Comparison of ENCODE assay signal across 1 cellular context in the genomic region with DNA sequence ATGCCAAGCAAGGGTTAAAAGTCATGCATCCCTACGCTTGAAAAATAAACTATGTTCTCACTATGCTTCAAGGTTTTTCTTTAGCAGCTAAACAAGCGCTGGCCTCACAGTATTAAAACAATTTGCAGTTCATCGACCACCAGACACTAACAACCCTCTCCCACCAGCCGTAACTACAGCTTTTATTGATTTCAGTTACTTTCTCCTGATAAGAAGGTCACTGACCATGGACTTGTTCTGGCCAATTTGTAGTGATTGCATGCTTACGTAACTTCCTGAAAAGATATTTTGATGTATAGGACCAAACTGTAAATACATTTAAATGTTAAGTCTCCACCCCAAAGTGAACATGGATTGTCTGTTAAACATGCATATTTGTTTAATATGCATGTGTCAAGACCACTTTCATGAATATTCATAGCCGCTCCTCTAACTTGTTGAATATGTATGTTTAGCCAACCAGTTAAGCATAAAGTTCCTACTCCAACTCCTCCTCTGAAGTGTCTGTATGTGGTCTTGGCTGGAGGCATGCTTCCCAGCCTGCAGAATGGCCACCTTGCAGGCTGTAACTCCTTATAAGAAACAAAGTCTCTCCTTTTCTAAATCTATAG.
TF ChIP-seq lines count a peak whose summit lies in the region.

No MANE protein-coding gene starts in this region.

TF ChIP-seq in HepG2, 621 proteins besides CTCF, POLR2A, EP300 and RAD21 (continues in another document):
- TF ChIP-seq MED1 (CRISPR knock-in tag; IDR thresholded peaks at IDR 0.05) = peak; percentile 20; the same call in 1 of the 2 replicates
- TF ChIP-seq ZNF136 (CRISPR knock-in tag; IDR thresholded peaks at IDR 0.05; ENCODE audit: low read depth) = no peak
- TF ChIP-seq, protein P1, sequence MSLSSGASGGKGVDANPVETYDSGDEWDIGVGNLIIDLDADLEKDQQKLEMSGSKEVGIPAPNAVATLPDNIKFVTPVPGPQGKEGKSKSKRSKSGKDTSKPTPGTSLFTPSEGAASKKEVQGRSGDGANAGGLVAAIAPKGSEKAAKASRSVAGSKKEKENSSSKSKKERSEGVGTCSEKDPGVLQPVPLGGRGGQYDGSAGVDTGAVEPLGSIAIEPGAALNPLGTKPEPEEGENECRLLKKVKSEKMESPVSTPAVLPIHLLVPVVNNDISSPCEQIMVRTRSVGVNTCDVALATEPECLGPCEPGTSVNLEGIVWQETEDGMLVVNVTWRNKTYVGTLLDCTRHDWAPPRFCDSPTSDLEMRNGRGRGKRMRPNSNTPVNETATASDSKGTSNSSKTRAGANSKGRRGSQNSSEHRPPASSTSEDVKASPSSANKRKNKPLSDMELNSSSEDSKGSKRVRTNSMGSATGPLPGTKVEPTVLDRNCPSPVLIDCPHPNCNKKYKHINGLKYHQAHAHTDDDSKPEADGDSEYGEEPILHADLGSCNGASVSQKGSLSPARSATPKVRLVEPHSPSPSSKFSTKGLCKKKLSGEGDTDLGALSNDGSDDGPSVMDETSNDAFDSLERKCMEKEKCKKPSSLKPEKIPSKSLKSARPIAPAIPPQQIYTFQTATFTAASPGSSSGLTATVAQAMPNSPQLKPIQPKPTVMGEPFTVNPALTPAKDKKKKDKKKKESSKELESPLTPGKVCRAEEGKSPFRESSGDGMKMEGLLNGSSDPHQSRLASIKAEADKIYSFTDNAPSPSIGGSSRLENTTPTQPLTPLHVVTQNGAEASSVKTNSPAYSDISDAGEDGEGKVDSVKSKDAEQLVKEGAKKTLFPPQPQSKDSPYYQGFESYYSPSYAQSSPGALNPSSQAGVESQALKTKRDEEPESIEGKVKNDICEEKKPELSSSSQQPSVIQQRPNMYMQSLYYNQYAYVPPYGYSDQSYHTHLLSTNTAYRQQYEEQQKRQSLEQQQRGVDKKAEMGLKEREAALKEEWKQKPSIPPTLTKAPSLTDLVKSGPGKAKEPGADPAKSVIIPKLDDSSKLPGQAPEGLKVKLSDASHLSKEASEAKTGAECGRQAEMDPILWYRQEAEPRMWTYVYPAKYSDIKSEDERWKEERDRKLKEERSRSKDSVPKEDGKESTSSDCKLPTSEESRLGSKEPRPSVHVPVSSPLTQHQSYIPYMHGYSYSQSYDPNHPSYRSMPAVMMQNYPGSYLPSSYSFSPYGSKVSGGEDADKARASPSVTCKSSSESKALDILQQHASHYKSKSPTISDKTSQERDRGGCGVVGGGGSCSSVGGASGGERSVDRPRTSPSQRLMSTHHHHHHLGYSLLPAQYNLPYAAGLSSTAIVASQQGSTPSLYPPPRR (CRISPR knock-in tag; IDR thresholded peaks at IDR 0.05; ENCODE audit: borderline replicate concordance) = peak; percentile 68
- TF ChIP-seq RARA (CRISPR knock-in tag; IDR thresholded peaks at IDR 0.05) = peak; percentile 45; the same call in 1 of the 2 replicates
- no peak for TF ChIP-seq PAF1 (CRISPR knock-in tag; IDR thresholded peaks at IDR 0.05)
- TF ChIP-seq GABPB1 (CRISPR knock-in tag; IDR thresholded peaks at IDR 0.05) = 0 out of 2 replicates have a peak, but pooled peaks have one; percentile 28
- no peak for TF ChIP-seq SRSF9 (IDR thresholded peaks at IDR 0.05; ENCODE audit: borderline replicate concordance, insufficient read depth, low read depth, low read length, poor library complexity, severe bottlenecking)
- TF ChIP-seq, protein P2, sequence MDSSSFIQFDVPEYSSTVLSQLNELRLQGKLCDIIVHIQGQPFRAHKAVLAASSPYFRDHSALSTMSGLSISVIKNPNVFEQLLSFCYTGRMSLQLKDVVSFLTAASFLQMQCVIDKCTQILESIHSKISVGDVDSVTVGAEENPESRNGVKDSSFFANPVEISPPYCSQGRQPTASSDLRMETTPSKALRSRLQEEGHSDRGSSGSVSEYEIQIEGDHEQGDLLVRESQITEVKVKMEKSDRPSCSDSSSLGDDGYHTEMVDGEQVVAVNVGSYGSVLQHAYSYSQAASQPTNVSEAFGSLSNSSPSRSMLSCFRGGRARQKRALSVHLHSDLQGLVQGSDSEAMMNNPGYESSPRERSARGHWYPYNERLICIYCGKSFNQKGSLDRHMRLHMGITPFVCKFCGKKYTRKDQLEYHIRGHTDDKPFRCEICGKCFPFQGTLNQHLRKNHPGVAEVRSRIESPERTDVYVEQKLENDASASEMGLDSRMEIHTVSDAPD (CRISPR knock-in tag; IDR thresholded peaks at IDR 0.05) = no peak
- TF ChIP-seq HHEX (CRISPR knock-in tag; IDR thresholded peaks at IDR 0.05) = peak; percentile 28; the same call in 1 of the 2 replicates
- 0 out of 2 replicates have a peak, but pooled peaks have one; percentile 69 for TF ChIP-seq ZBTB7B (CRISPR knock-in tag; IDR thresholded peaks at IDR 0.05)
- TF ChIP-seq AHR (CRISPR knock-in tag; IDR thresholded peaks at IDR 0.05) = no peak
- peak; percentile 97 for TF ChIP-seq ONECUT2 (CRISPR knock-in tag; IDR thresholded peaks at IDR 0.05)
- no peak for TF ChIP-seq MTF1 (CRISPR knock-in tag; IDR thresholded peaks at IDR 0.05)
- TF ChIP-seq, protein P3, sequence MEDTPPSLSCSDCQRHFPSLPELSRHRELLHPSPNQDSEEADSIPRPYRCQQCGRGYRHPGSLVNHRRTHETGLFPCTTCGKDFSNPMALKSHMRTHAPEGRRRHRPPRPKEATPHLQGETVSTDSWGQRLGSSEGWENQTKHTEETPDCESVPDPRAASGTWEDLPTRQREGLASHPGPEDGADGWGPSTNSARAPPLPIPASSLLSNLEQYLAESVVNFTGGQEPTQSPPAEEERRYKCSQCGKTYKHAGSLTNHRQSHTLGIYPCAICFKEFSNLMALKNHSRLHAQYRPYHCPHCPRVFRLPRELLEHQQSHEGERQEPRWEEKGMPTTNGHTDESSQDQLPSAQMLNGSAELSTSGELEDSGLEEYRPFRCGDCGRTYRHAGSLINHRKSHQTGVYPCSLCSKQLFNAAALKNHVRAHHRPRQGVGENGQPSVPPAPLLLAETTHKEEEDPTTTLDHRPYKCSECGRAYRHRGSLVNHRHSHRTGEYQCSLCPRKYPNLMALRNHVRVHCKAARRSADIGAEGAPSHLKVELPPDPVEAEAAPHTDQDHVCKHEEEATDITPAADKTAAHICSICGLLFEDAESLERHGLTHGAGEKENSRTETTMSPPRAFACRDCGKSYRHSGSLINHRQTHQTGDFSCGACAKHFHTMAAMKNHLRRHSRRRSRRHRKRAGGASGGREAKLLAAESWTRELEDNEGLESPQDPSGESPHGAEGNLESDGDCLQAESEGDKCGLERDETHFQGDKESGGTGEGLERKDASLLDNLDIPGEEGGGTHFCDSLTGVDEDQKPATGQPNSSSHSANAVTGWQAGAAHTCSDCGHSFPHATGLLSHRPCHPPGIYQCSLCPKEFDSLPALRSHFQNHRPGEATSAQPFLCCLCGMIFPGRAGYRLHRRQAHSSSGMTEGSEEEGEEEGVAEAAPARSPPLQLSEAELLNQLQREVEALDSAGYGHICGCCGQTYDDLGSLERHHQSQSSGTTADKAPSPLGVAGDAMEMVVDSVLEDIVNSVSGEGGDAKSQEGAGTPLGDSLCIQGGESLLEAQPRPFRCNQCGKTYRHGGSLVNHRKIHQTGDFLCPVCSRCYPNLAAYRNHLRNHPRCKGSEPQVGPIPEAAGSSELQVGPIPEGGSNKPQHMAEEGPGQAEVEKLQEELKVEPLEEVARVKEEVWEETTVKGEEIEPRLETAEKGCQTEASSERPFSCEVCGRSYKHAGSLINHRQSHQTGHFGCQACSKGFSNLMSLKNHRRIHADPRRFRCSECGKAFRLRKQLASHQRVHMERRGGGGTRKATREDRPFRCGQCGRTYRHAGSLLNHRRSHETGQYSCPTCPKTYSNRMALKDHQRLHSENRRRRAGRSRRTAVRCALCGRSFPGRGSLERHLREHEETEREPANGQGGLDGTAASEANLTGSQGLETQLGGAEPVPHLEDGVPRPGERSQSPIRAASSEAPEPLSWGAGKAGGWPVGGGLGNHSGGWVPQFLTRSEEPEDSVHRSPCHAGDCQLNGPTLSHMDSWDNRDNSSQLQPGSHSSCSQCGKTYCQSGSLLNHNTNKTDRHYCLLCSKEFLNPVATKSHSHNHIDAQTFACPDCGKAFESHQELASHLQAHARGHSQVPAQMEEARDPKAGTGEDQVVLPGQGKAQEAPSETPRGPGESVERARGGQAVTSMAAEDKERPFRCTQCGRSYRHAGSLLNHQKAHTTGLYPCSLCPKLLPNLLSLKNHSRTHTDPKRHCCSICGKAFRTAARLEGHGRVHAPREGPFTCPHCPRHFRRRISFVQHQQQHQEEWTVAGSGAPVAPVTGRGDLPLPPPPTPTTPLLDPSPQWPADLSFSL (CRISPR knock-in tag; IDR thresholded peaks at IDR 0.05) = no peak
- TF ChIP-seq SKI (IDR thresholded peaks at IDR 0.05; ENCODE audit: partially characterized antibody) = peak; percentile 82
- TF ChIP-seq NRL (CRISPR knock-in tag; IDR thresholded peaks at IDR 0.05; ENCODE audit: borderline replicate concordance) = no peak
- TF ChIP-seq ZNF841 (CRISPR knock-in tag; IDR thresholded peaks at IDR 0.05; ENCODE audit: borderline replicate concordance) = no peak
- no peak for TF ChIP-seq ZBTB38 (CRISPR knock-in tag; IDR thresholded peaks at IDR 0.05)
- peak; percentile 50; the same call in 1 of the 2 replicates for TF ChIP-seq CEBPG (CRISPR knock-in tag; IDR thresholded peaks at IDR 0.05)
- TF ChIP-seq BRD4 (CRISPR knock-in tag; IDR thresholded peaks at IDR 0.05) = no peak
- TF ChIP-seq ZFP41 (CRISPR knock-in tag; IDR thresholded peaks at IDR 0.05; ENCODE audit: borderline replicate concordance) = no peak
- TF ChIP-seq ETV5 (CRISPR knock-in tag; IDR thresholded peaks at IDR 0.05; ENCODE audit: borderline replicate concordance) = peak; percentile 57; the same call in 1 of the 2 replicates
- no peak for TF ChIP-seq NFKBIZ (CRISPR knock-in tag; IDR thresholded peaks at IDR 0.05)
- TF ChIP-seq SAP130 (CRISPR knock-in tag; IDR thresholded peaks at IDR 0.05; ENCODE audit: low read depth) = 0 out of 2 replicates have a peak, but pooled peaks have one; percentile 41
- TF ChIP-seq ZNF451 (CRISPR knock-in tag; IDR thresholded peaks at IDR 0.05) = no peak
- TF ChIP-seq KAT2B (IDR thresholded peaks at IDR 0.05; ENCODE audit: borderline replicate concordance, low read depth, low read length) = peak; percentile 89
- no peak for TF ChIP-seq KLF12 (CRISPR knock-in tag; IDR thresholded peaks at IDR 0.05; ENCODE audit: borderline replicate concordance)
- 0 out of 2 replicates have a peak, but pooled peaks have one; percentile 32 for TF ChIP-seq ZNF709 (CRISPR knock-in tag; IDR thresholded peaks at IDR 0.05)
- TF ChIP-seq, protein P4, sequence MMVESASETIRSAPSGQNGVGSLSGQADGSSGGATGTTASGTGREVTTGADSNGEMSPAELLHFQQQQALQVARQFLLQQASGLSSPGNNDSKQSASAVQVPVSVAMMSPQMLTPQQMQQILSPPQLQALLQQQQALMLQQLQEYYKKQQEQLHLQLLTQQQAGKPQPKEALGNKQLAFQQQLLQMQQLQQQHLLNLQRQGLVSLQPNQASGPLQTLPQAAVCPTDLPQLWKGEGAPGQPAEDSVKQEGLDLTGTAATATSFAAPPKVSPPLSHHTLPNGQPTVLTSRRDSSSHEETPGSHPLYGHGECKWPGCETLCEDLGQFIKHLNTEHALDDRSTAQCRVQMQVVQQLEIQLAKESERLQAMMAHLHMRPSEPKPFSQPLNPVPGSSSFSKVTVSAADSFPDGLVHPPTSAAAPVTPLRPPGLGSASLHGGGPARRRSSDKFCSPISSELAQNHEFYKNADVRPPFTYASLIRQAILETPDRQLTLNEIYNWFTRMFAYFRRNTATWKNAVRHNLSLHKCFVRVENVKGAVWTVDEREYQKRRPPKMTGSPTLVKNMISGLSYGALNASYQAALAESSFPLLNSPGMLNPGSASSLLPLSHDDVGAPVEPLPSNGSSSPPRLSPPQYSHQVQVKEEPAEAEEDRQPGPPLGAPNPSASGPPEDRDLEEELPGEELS (CRISPR knock-in tag; IDR thresholded peaks at IDR 0.05) = peak; percentile 84
- no peak for TF ChIP-seq ZNF598 (CRISPR knock-in tag; IDR thresholded peaks at IDR 0.05; ENCODE audit: borderline replicate concordance)
- TF ChIP-seq, protein P5, sequence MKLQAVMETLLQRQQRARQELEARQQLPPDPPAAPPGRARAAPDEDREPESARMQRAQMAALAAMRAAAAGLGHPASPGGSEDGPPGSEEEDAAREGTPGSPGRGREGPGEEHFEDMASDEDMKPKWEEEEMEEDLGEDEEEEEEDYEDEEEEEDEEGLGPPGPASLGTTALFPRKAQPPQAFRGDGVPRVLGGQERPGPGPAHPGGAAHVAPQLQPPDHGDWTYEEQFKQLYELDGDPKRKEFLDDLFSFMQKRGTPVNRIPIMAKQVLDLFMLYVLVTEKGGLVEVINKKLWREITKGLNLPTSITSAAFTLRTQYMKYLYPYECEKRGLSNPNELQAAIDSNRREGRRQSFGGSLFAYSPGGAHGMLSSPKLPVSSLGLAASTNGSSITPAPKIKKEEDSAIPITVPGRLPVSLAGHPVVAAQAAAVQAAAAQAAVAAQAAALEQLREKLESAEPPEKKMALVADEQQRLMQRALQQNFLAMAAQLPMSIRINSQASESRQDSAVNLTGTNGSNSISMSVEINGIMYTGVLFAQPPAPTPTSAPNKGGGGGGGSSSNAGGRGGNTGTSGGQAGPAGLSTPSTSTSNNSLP (IDR thresholded peaks at IDR 0.05; ENCODE audit: low read depth, low read length) = peak; percentile 43; the same call in 1 of the 2 replicates
- TF ChIP-seq ZNF615 (CRISPR knock-in tag; IDR thresholded peaks at IDR 0.05; ENCODE audit: borderline replicate concordance) = no peak
- peak; percentile 36; the same call in 1 of the 2 replicates for TF ChIP-seq FOXA3 (CRISPR knock-in tag; IDR thresholded peaks at IDR 0.05)
- peak; percentile 36; the same call in 1 of the 2 replicates for TF ChIP-seq NFIC (IDR thresholded peaks at IDR 0.05; ENCODE audit: low read length)
- TF ChIP-seq ATF1 (CRISPR knock-in tag; IDR thresholded peaks at IDR 0.05) = peak; percentile 50; the same call in 1 of the 2 replicates
- peak; percentile 62; the same call in 1 of the 2 replicates for TF ChIP-seq NCOR1 (IDR thresholded peaks at IDR 0.05; ENCODE audit: borderline replicate concordance, low read length)
- TF ChIP-seq SAFB2 (CRISPR knock-in tag; IDR thresholded peaks at IDR 0.05; ENCODE audit: borderline replicate concordance, low read depth) = no peak
- no peak for TF ChIP-seq SMC3 (IDR thresholded peaks at IDR 0.05; ENCODE audit: low read length)
- TF ChIP-seq HOXA3 (CRISPR knock-in tag; IDR thresholded peaks at IDR 0.05) = peak; percentile 26; the same call in 1 of the 2 replicates
- peak; percentile 62; the same call in 1 of the 2 replicates for TF ChIP-seq ISL2 (CRISPR knock-in tag; IDR thresholded peaks at IDR 0.05)
- no peak for TF ChIP-seq HCFC1 (IDR thresholded peaks at IDR 0.05; ENCODE audit: low read depth, low read length)
- TF ChIP-seq SP2 (CRISPR knock-in tag; IDR thresholded peaks at IDR 0.05) = no peak
- TF ChIP-seq ZNF780A (CRISPR knock-in tag; IDR thresholded peaks at IDR 0.05) = no peak
- no peak for TF ChIP-seq ZSCAN31 (CRISPR knock-in tag; IDR thresholded peaks at IDR 0.05; ENCODE audit: low read depth)
- no peak; the same call in 1 of the 2 replicates for TF ChIP-seq ZMYM4 (CRISPR knock-in tag; IDR thresholded peaks at IDR 0.05)
